Comparison of ENCODE assay signal across 8 cellular contexts in the genomic region with DNA sequence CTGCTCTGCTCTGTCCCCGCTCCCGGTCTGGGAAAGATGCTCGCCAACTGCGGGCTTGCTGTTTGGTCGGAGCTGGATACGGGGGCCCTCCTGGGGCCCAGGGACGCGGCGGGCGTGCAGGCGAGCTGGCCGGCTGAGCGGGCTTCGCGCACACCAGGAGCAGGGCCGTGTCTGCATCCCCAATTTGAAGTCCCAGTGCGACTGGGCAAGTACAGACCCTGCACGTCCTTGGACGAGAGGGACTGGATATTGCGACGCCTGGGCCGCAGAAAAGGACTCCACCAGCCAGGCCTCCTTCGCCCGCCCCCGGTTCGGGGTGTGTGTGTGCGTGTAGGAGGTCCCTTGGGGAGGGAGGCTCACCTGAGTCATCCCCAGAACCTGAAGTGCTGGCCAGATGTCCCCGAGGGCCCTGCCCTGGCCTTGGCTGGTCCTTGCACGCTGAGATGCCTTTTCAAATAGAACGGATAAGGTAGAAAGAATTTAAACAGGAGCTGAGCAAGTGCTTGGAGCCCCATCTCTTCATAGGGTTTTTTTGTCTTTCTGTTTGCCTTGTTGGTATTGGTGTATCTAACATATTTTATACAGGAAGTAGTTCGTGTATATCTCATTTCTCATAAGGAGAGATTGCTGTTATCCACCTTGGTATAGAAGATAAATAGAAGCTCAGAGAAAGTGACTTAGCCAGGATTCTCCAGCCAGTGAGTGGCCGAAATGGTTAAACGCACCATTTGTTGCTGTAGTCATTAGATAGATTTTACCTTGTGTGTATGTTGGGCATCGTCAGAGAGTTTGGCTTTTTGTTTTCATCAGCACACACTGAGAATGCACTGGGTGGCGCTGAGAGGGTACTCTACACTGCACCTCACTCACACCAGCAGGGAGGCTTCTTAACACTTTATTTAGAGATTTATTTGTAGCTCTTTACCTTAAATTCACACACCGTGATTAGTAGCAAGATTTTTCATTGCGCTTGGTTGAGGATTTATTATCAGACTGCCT. TPM values are rescaled to one million over a fixed set of nuclear protein-coding genes. Genes with fewer than 3 reads are reported as not detected.
DNase-seq lines count a peak whose midpoint lies in the region; ATAC-seq and TF ChIP-seq lines count a peak whose summit lies in the region.

No MANE protein-coding gene starts in this region.

- TF ChIP-seq CTCF in HFFc6 (IDR thresholded peaks at IDR 0.05) (no peak), left ventricle myocardium inferior (IDR thresholded peaks at IDR 0.05; ENCODE audit: borderline replicate concordance) (no peak), gastrocnemius medialis (IDR thresholded peaks at IDR 0.05 in 4 of 5, conservative IDR thresholded peaks at IDR 0.05 in 1 of 5) (no peak)

- TF ChIP-seq POLR2A in gastrocnemius medialis (IDR thresholded peaks at IDR 0.05): no peak

- H3K27ac ChIP-seq in left ventricle myocardium inferior (replicated peaks) (peak overlapping the region; percentile 97), gastrocnemius medialis (peak overlapping the region; percentile 80 to 93 (median 90))

- peaks cover 9% of the 10 kb centered on the region for H3K27me3 Mint-ChIP-seq in HFFc6 (ENCODE audit: insufficient read depth)

- in situ Hi-C loops in gastrocnemius medialis (cut with MboI; ENCODE audit: low sequenced_read_pairs in 4 of 4): no loop called here

- H3K9me3 ChIP-seq in left ventricle myocardium inferior (replicated peaks): no peaks in the 10 kb centered on the region
- H3K9me3 ChIP-seq in gastrocnemius medialis: no peaks in the 10 kb centered on the region

- peak overlapping the region; percentile 94 for H3K27ac Mint-ChIP-seq in HFFc6

- peaks cover 61% of the 10 kb centered on the region for H3K4me1 ChIP-seq in left ventricle myocardium inferior
- peaks cover 22 to 31% of the 10 kb centered on the region in 2 donors for H3K4me1 ChIP-seq in gastrocnemius medialis

- H3K4me1 Mint-ChIP-seq in HFFc6 (ENCODE audit: low read depth): peaks cover 29% of the 10 kb centered on the region

- peaks cover 11% of the 10 kb centered on the region for H3K9me3 Mint-ChIP-seq in HFFc6

- no peaks in the 10 kb centered on the region for H3K36me3 ChIP-seq in left ventricle myocardium inferior
- H3K36me3 ChIP-seq in gastrocnemius medialis: no peaks in the 10 kb centered on the region

- intact Hi-C loops in left ventricle myocardium inferior (cut with micrococcal nuclease) (no loop called here), gastrocnemius medialis (cut with DNase I; ENCODE audit: low total_unique reads) (loop anchor here (1.0 to 5.0 kb wide), 2 partner anchors 55 to 296 kb away; a partner anchor contains a TSS)

- peaks cover 9% of the 10 kb centered on the region for H3K36me3 Mint-ChIP-seq in HFFc6 (ENCODE audit: low read depth)

- peak; percentile 20 to 30 for ATAC-seq in gastrocnemius medialis

- H3K4me3 Mint-ChIP-seq in HFFc6: peak overlapping the region; percentile 95

- peak; percentile 58 for DNase-seq in SIG-M5 treated with dmso at 0.1 percent for 504 hours (lab: John Stamatoyannopoulos, UW; ENCODE audit: unreplicated experiment)
- no peak for DNase-seq in SIG-M5 (lab: John Stamatoyannopoulos, UW)
- DNase-seq in HFFc6: peak; percentile 44
- DNase-seq in NCI-H146 (lab: John Stamatoyannopoulos, UW): peak; percentile 64
- peak; percentile 80 for DNase-seq in activated effector memory CD4-positive, alpha-beta T cell treated with anti-CD3 and anti-CD28 coated beads, Interleukin-2, amount 50 U/mL, for 16 hours
- DNase-seq in left ventricle myocardium inferior: no peak
- peak; percentile 12 to 51 for DNase-seq in gastrocnemius medialis
- DNase-seq in GM19240 (ENCODE audit: insufficient read length, low spot score): no peak

- H3K27me3 ChIP-seq in left ventricle myocardium inferior (ENCODE audit: low read depth) (no peaks in the 10 kb centered on the region), gastrocnemius medialis (peaks cover 0 to 3% (median under 1%) of the 10 kb centered on the region in 3 donors)

- H3K4me3 ChIP-seq in left ventricle myocardium inferior (peak overlapping the region; percentile 97), gastrocnemius medialis (peak overlapping the region; percentile 68 to 95 (median 81))

RNA-seq across cellular contexts. Expression of a gene that starts 1.1 kb away (rescaled TPM):
- total RNA-seq in HFFc6 (2021; fragmentation: NEBNext Ultra II Directional; extraction: Animal tissue kit (Norgen Biotek cat#: 25700)): 10 to 100 TPM; 20.3 to 27.4 (median 22.8) TPM
- total RNA-seq in left ventricle myocardium inferior (28.0 TPM), gastrocnemius medialis (10 to 100 TPM; 17.9 to 24.7 (median 21.5) TPM)

RNA-seq across cellular contexts. Expression of a gene that starts 54.9 kb away (rescaled TPM):
- total RNA-seq in HFFc6 (2021; fragmentation: NEBNext Ultra II Directional; extraction: Animal tissue kit (Norgen Biotek cat#: 25700)): 1 to 10 TPM in 1 of 6 experiments, under 1 TPM in 5; 0.40 to 1.0 (median 0.74) TPM
- total RNA-seq in left ventricle myocardium inferior (13.8 TPM), gastrocnemius medialis (1 to 10 TPM in 2 of 4 donors, under 1 TPM in 2; 0.31 to 9.1 (median 2.0) TPM)

Comparison
In these comparisons a context has a peak if more than half of its experiments do, and no peak if none do; other contexts are left out.
1. DNase-seq: peak in SIG-M5 treated with dmso at 0.1 percent for 504 hours (single experiment), HFFc6 (single experiment), NCI-H146 (single experiment), activated effector memory CD4-positive, alpha-beta T cell treated with anti-CD3 and anti-CD28 coated beads, Interleukin-2, amount 50 U/mL, for 16 hours (single experiment) and gastrocnemius medialis (2 of 2); none in SIG-M5 (single experiment), left ventricle myocardium inferior (single experiment) and GM19240 (single experiment).